22 cellular contexts compared by ENCODE assay signal in genomic region chr1:157196245-157196543, GRCh38.
"Had no signal": no experiment of that assay in that cellular context is flagged by ENCODE, and none has a peak within 500 bp of the region (broad histone marks: within the 10 kb centered on the region; RNA-seq: fewer than 3 reads in every experiment).

No MANE protein-coding gene starts in this region.

- H3K36me3 ChIP-seq: ascending aorta, SJCRH30 had no signal

- H3K36me3 Mint-ChIP-seq: activated naive CD4-positive, alpha-beta T cell treated with anti-CD3 and anti-CD28 coated beads, Interleukin-2, amount 50 U/mL, for 24 hours; activated naive CD8-positive, alpha-beta T cell treated with anti-CD3 and anti-CD28 coated beads, Interleukin-2, amount 10 ng/mL, durations not matched to agents 7 days and 5 days had no signal

- H3K4me1 ChIP-seq: ascending aorta, SJCRH30 had no signal

- H3K27ac Mint-ChIP-seq: activated CD4-positive, alpha-beta T cell treated with anti-CD3 and anti-CD28 coated beads for 36 hours; activated CD4-positive, alpha-beta T cell treated with anti-CD3 and anti-CD28 coated beads, Interleukin-2, amount 10 ng/mL, durations not matched to agents 7 days and 5 days; activated CD8-positive, alpha-beta T cell treated with anti-CD3 and anti-CD28 coated beads, Interleukin-2, amount 10 ng/mL, durations not matched to agents 7 days and 5 days; activated naive CD4-positive, alpha-beta T cell treated with anti-CD3 and anti-CD28 coated beads, Interleukin-2, amount 50 U/mL, for 24 hours; activated naive CD8-positive, alpha-beta T cell treated with anti-CD3 and anti-CD28 coated beads, Interleukin-2, amount 10 ng/mL, durations not matched to agents 7 days and 5 days; T-helper 1 cell treated with Interleukin-12 subunit alpha and Interleukin-12 subunit beta and Interleukin-4 antibody, amounts not matched to agents 30 μg/mL and 1 μg/mL, for 36 hours; T-helper 2 cell treated with Interferon-gamma antibody and Interleukin-4, amounts not matched to agents 5 μg/mL and 100 μg/mL, for 36 hours had no signal

- H3K4me1 Mint-ChIP-seq: activated CD4-positive, alpha-beta T cell treated with anti-CD3 and anti-CD28 coated beads for 36 hours; activated CD4-positive, alpha-beta T cell treated with anti-CD3 and anti-CD28 coated beads, Interleukin-2, amount 10 ng/mL, durations not matched to agents 7 days and 5 days had no signal

- H3K9me3 Mint-ChIP-seq: activated CD4-positive, alpha-beta T cell treated with anti-CD3 and anti-CD28 coated beads, Interleukin-2, amount 10 ng/mL, durations not matched to agents 7 days and 5 days; activated naive CD4-positive, alpha-beta T cell treated with anti-CD3 and anti-CD28 coated beads, Interleukin-2, amount 50 U/mL, for 24 hours; activated naive CD8-positive, alpha-beta T cell treated with anti-CD3 and anti-CD28 coated beads, Interleukin-2, amount 10 ng/mL, durations not matched to agents 7 days and 5 days; T-helper 1 cell treated with Interleukin-12 subunit alpha and Interleukin-12 subunit beta and Interleukin-4 antibody, amounts not matched to agents 30 μg/mL and 1 μg/mL, for 36 hours; T-helper 2 cell treated with Interferon-gamma antibody and Interleukin-4, amounts not matched to agents 5 μg/mL and 100 μg/mL, for 36 hours had no signal

- H3K4me3 Mint-ChIP-seq: activated CD4-positive, alpha-beta T cell treated with anti-CD3 and anti-CD28 coated beads for 36 hours; activated CD4-positive, alpha-beta T cell treated with anti-CD3 and anti-CD28 coated beads, Interleukin-2, amount 10 ng/mL, durations not matched to agents 7 days and 5 days; activated CD8-positive, alpha-beta T cell treated with anti-CD3 and anti-CD28 coated beads, Interleukin-2, amount 10 ng/mL, durations not matched to agents 7 days and 5 days; activated naive CD4-positive, alpha-beta T cell treated with anti-CD3 and anti-CD28 coated beads, Interleukin-2, amount 50 U/mL, for 24 hours; activated naive CD8-positive, alpha-beta T cell treated with anti-CD3 and anti-CD28 coated beads, Interleukin-2, amount 10 ng/mL, durations not matched to agents 7 days and 5 days; T-helper 1 cell treated with Interleukin-12 subunit alpha and Interleukin-12 subunit beta and Interleukin-4 antibody, amounts not matched to agents 30 μg/mL and 1 μg/mL, for 36 hours; T-helper 2 cell treated with Interferon-gamma antibody and Interleukin-4, amounts not matched to agents 5 μg/mL and 100 μg/mL, for 36 hours had no signal

- ATAC-seq: activated CD8-positive, alpha-beta T cell treated with anti-CD3 and anti-CD28 coated beads, Interleukin-2, amount 10 ng/mL, durations not matched to agents 7 days and 5 days had no signal

- H3K27me3 ChIP-seq: ascending aorta had no signal

- H3K9me3 ChIP-seq: ascending aorta, SJCRH30 had no signal

- DNase-seq: activated CD4-positive, alpha-beta T cell treated with anti-CD3 and anti-CD28 coated beads for 36 hours; activated CD4-positive, alpha-beta T cell treated with anti-CD3 and anti-CD28 coated beads, Interleukin-2, amount 10 ng/mL, durations not matched to agents 7 days and 5 days; activated CD4-positive, alpha-beta T cell treated with anti-CD3 and anti-CD28 coated beads, Interleukin-2, amount 50 U/mL, for 48 hours; activated CD8-positive, alpha-beta memory T cell treated with anti-CD3 and anti-CD28 coated beads, Interleukin-2, amount 50 U/mL, for 48 hours; activated CD8-positive, alpha-beta T cell treated with anti-CD3 and anti-CD28 coated beads, Interleukin-2, amount 10 ng/mL, durations not matched to agents 7 days and 5 days; activated gamma-delta T cell; activated naive CD4-positive, alpha-beta T cell treated with Interleukin-2 at 50 U/mL for 16 hours; activated naive CD8-positive, alpha-beta T cell treated with anti-CD3 and anti-CD28 coated beads, Interleukin-2, amount 10 ng/mL, durations not matched to agents 7 days and 5 days; activated T-cell treated with anti-CD3 and anti-CD28 coated beads, Interleukin-2, amount 50 U/mL, for 48 hours; amygdala; cerebellar nuclear complex; NCI-H1436; NCI-H1930; NCI-H2081 treated with DMSO at 0.1 percent for 48 hours; NCI-H226; NCI-H446 treated with DMSO at 0.1 percent for 48 hours had no signal

- H3K4me3 ChIP-seq: ascending aorta, SJCRH30, SK-N-MC had no signal
